19 cellular contexts compared by ENCODE assay signal in genomic region chr1:4603317-4604110, GRCh38. TPM values are rescaled to one million over a fixed set of nuclear protein-coding genes. Genes with fewer than 3 reads are reported as not detected.
A peak's percentile ranks its signal among the peaks of the same experiment; 100 is the strongest.
DNase-seq lines count a peak whose midpoint lies in the region; ATAC-seq, FAIRE-seq and TF ChIP-seq lines count a peak whose summit lies in the region.
"Had no signal": no experiment of that assay in that cellular context is flagged by ENCODE, and none has a peak within 500 bp of the region (broad histone marks: within the 10 kb centered on the region; RNA-seq: fewer than 3 reads in every experiment).

No MANE protein-coding gene starts in this region.

- dilution Hi-C loops in mammary epithelial cell (cut with HindIII; ENCODE audit: low sequenced_read_pairs), result no loop called here

- peak overlapping the region; percentile 3 for H2AFZ ChIP-seq in mammary epithelial cell (ENCODE audit: low read depth, low read length)

- ATAC-seq in left lung, result peak; percentile 67
- ATAC-seq in GM18907 (IDR thresholded peaks at IDR 0.05; ENCODE audit: unreplicated experiment), result no peak
- ATAC-seq: activated T-cell treated with anti-CD3 and anti-CD28 coated beads, Interleukin-2, amount 50 U/mL, for 4 hours; left lobe of liver had no signal

- no peaks in the 10 kb centered on the region for H4K20me1 ChIP-seq in mammary epithelial cell (ENCODE audit: insufficient read depth, low read length)

- WGBS in mammary epithelial cell (ENCODE audit: low coverage, missing lambda C conversion rate), result 38% methylated on average over 14 of the region's 15 CpGs

- H3K4me3 ChIP-seq in mammary epithelial cell (replicated peaks in 1 of 3; ENCODE audit: insufficient read depth in 1 of 3, low read depth in 2 of 3, low read length in 3 of 3), result no peak overlapping the region
- no peak overlapping the region for H3K4me3 ChIP-seq in left lung
- H3K4me3 ChIP-seq: esophagus squamous epithelium, heart left ventricle, thoracic aorta had no signal

- in situ Hi-C loops in Caki2 (cut with HindIII; ENCODE audit: low pct_unique_long_range_greater_than_20kb, low sequenced_read_pairs) (no loop called here), mammary epithelial cell (cut with MboI; ENCODE audit: low sequenced_read_pairs in 2 of 2) (no loop called here)

- H3K9me3 ChIP-seq in mammary epithelial cell (replicated peaks; ENCODE audit: insufficient read depth, low read length) (peaks cover 12% of the 10 kb centered on the region), left lung (no peaks in the 10 kb centered on the region)
- H3K9me3 ChIP-seq: esophagus squamous epithelium, heart left ventricle, thoracic aorta had no signal

- H3K9ac ChIP-seq in mammary epithelial cell (ENCODE audit: insufficient read depth, low read length), result no peak overlapping the region

- no peaks in the 10 kb centered on the region for H3K27me3 ChIP-seq in mammary epithelial cell (ENCODE audit: insufficient read depth, low read length)
- peaks cover 0 to 82% of the 10 kb centered on the region in 2 donors for H3K27me3 ChIP-seq in left lung

- H3K4me2 ChIP-seq in mammary epithelial cell (ENCODE audit: insufficient read depth, low read depth, low read length), result no peak overlapping the region

- H3K79me2 ChIP-seq in mammary epithelial cell (ENCODE audit: insufficient read depth, low read length), result no peaks in the 10 kb centered on the region

- CTCF ChIA-PET in mammary epithelial cell (lab: Charles Lee; ENCODE audit: low non-redundant PET), result no interaction called here

- BruUV-seq in mammary epithelial cell (replicated peaks; lab: Mats Ljungman, UMichigan), result no TSS peak

- H3K36me3 ChIP-seq in mammary epithelial cell (ENCODE audit: insufficient read depth, low read length) (no peaks in the 10 kb centered on the region), left lung (no peaks in the 10 kb centered on the region)
- H3K36me3 ChIP-seq: esophagus squamous epithelium, heart left ventricle, thoracic aorta had no signal

- H3K4me1 ChIP-seq in mammary epithelial cell (ENCODE audit: insufficient read depth, low read length), result no peaks in the 10 kb centered on the region
- H3K4me1 ChIP-seq in left lung, result no peaks in the 10 kb centered on the region
- H3K4me1 ChIP-seq: esophagus squamous epithelium, heart left ventricle had no signal

- intact Hi-C loops in mammary epithelial cell (cut with micrococcal nuclease) (no loop called here), left lung (cut with DNase I) (no loop called here)

- no peak for FAIRE-seq in frontal cortex (lab: Jason Lieb, UNC)

- TF ChIP-seq CTCF in mammary epithelial cell (conservative IDR thresholded peaks at IDR 0.05 in 1 of 2, IDR thresholded peaks at IDR 0.05 in 1 of 2; ENCODE audit: extremely low read depth in 1 of 2, insufficient read depth in 1 of 2, low read depth in 1 of 2, low read length in 2 of 2), result no peak
- no peak for TF ChIP-seq CTCF in left lung (IDR thresholded peaks at IDR 0.05)

- H3K27ac ChIP-seq in mammary epithelial cell (ENCODE audit: insufficient read depth, low read depth, low read length) (no peak overlapping the region), left lung (no peak overlapping the region)
- H3K27ac ChIP-seq: esophagus squamous epithelium, heart left ventricle, thoracic aorta had no signal

- peak; percentile 68 for DNase-seq in Caki2 (ENCODE audit: low read depth)
- peak; percentile 40 for DNase-seq in OCI-M1 (lab: John Stamatoyannopoulos, UW)
- DNase-seq in mammary epithelial cell, result peak; percentile 53
- no peak for DNase-seq in left lung
- DNase-seq in activated T-cell treated with anti-CD3 and anti-CD28 coated beads, Interleukin-2, amount 50 U/mL, for 48 hours, result no peak
- no peak for DNase-seq in frontal cortex (ENCODE audit: low spot score in 2 of 2)
- no peak for DNase-seq in ureter (ENCODE audit: low spot score)
- DNase-seq: activated CD4-positive, alpha-beta T cell treated with anti-CD3 and anti-CD28 coated beads, Interleukin-2, amount 50 U/mL, for 1 hour; activated T-cell treated with anti-CD3 and anti-CD28 coated beads, Interleukin-2, amount 50 U/mL, for 4 hours; CD8-positive, alpha-beta memory T cell; cerebellar nuclear complex; esophagus squamous epithelium; naive B cell; NCI-H2081; NCI-H526 treated with DMSO at 0.1 percent for 48 hours had no signal

RNA-seq across cellular contexts. Expression of gene AJAP1, which starts 50.9 kb away (rescaled TPM):
- 6.5 and 19.3 TPM in 2 replicates for total RNA-seq in Caki2 (2014; rRNA removed; shearing (Covaris generic); ENCODE audit: low replicate concordance)
- total RNA-seq in mammary epithelial cell (1 to 10 TPM; 5.0 to 7.4 TPM), left lung (under 1 TPM; 0.71 to 0.79 TPM), frontal cortex (16.7 TPM), ureter (5.7 TPM)
- 3.0 TPM for polyA plus RNA-seq in mammary epithelial cell
- 7.5 TPM for polyA minus RNA-seq in mammary epithelial cell
- total RNA-seq: CD8-positive, alpha-beta memory T cell had no signal
- polyA plus RNA-seq: CD8-positive, alpha-beta memory T cell had no signal

Comparison
In these comparisons a context has a peak if more than half of its experiments do, and no peak if none do; other contexts are left out.
1. DNase-seq: peak in Caki2 (single experiment), OCI-M1 (single experiment) and mammary epithelial cell (single experiment); none in left lung (0 of 2), activated T-cell treated with anti-CD3 and anti-CD28 coated beads, Interleukin-2, amount 50 U/mL, for 48 hours (0 of 2), frontal cortex (0 of 2) and ureter (single experiment).